ENCODE assay signal across 1 cellular context in genomic region chr6:4962905-4963304, GRCh38.
TF ChIP-seq lines count a peak whose summit lies in the region.

No MANE protein-coding gene starts in this region.

TF ChIP-seq in SK-N-SH treated with all-trans-retinoic acid at 6 μM for 48 hours, 23 proteins besides CTCF, POLR2A, EP300 and RAD21 (continued from another document):
- TF ChIP-seq CREB5 (CRISPR knock-in tag; IDR thresholded peaks at IDR 0.05; ENCODE audit: low read depth) = no peak
- TF ChIP-seq ZNF565 (CRISPR knock-in tag; conservative IDR thresholded peaks at IDR 0.05; ENCODE audit: low read depth) = no peak
- TF ChIP-seq TOX (CRISPR knock-in tag; IDR thresholded peaks at IDR 0.05; ENCODE audit: borderline replicate concordance) = no peak
- no peak for TF ChIP-seq ARNTL (CRISPR knock-in tag; IDR thresholded peaks at IDR 0.05; ENCODE audit: borderline replicate concordance, low read depth)
- TF ChIP-seq CSDC2 (CRISPR knock-in tag; IDR thresholded peaks at IDR 0.05) = no peak
- TF ChIP-seq PPARA (CRISPR knock-in tag; IDR thresholded peaks at IDR 0.05; ENCODE audit: borderline replicate concordance) = no peak
- no peak for TF ChIP-seq SNAI2 (CRISPR knock-in tag; IDR thresholded peaks at IDR 0.05)
- no peak for TF ChIP-seq ZFP3 (CRISPR knock-in tag; IDR thresholded peaks at IDR 0.05)
- TF ChIP-seq OSR1 (CRISPR knock-in tag; IDR thresholded peaks at IDR 0.05) = no peak
- no peak for TF ChIP-seq CSRNP3 (CRISPR knock-in tag; IDR thresholded peaks at IDR 0.05)
- TF ChIP-seq, protein P1, sequence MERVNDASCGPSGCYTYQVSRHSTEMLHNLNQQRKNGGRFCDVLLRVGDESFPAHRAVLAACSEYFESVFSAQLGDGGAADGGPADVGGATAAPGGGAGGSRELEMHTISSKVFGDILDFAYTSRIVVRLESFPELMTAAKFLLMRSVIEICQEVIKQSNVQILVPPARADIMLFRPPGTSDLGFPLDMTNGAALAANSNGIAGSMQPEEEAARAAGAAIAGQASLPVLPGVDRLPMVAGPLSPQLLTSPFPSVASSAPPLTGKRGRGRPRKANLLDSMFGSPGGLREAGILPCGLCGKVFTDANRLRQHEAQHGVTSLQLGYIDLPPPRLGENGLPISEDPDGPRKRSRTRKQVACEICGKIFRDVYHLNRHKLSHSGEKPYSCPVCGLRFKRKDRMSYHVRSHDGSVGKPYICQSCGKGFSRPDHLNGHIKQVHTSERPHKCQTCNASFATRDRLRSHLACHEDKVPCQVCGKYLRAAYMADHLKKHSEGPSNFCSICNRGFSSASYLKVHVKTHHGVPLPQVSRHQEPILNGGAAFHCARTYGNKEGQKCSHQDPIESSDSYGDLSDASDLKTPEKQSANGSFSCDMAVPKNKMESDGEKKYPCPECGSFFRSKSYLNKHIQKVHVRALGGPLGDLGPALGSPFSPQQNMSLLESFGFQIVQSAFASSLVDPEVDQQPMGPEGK (CRISPR knock-in tag; IDR thresholded peaks at IDR 0.05; ENCODE audit: borderline replicate concordance) = no peak
